ENCODE assay signal across 13 cellular contexts in genomic region chr2:173545364-173545734, GRCh38.
A peak's percentile ranks its signal among the peaks of the same experiment; 100 is the strongest.
DNase-seq lines count a peak whose midpoint lies in the region; ATAC-seq and TF ChIP-seq lines count a peak whose summit lies in the region.
"Had no signal": no experiment of that assay in that cellular context is flagged by ENCODE, and none has a peak within 500 bp of the region (broad histone marks: within the 10 kb centered on the region; RNA-seq: fewer than 3 reads in every experiment).

No MANE protein-coding gene starts in this region.

- peak; percentile 6 for DNase-seq in NOMO-1 treated with DMSO at 0.1 percent for 48 hours (lab: John Stamatoyannopoulos, UW; ENCODE audit: unreplicated experiment)
- DNase-seq in NOMO-1 (lab: John Stamatoyannopoulos, UW; ENCODE audit: unreplicated experiment in 2 of 2) = no peak
- peak in 1 of 4 donors; percentile 27 for DNase-seq in body of pancreas
- peak; percentile 81 for DNase-seq in renal cortical epithelial cell (ENCODE audit: low read depth)
- no peak for DNase-seq in cerebellar nuclear complex (lab: John Stamatoyannopoulos, UW)
- no peak for DNase-seq in effector CD8-positive, alpha-beta T cell (lab: John Stamatoyannopoulos, UW)
- DNase-seq in DMS79 treated with DMSO at 0.1 percent for 48 hours (lab: John Stamatoyannopoulos, UW) = no peak
- DNase-seq: activated T-cell treated with anti-CD3 and anti-CD28 coated beads for 4 hours, NCI-H2081 had no signal

- H3K79me2 ChIP-seq in Loucy (ENCODE audit: insufficient read depth, low read length) = no peaks in the 10 kb centered on the region

- H3K9me3 ChIP-seq in Loucy (ENCODE audit: insufficient read depth, low read depth, low read length) (no peaks in the 10 kb centered on the region), body of pancreas (no peaks in the 10 kb centered on the region)

- H3K4me3 ChIP-seq in Loucy (ENCODE audit: low read length, poor library complexity, severe bottlenecking) (peak overlapping the region; percentile 29), body of pancreas (no peak overlapping the region)

- H3F3A ChIP-seq in Loucy (ENCODE audit: low read depth) = peaks cover 15% of the 10 kb centered on the region; the same call in 1 of the 2 replicates

- peak overlapping the region; percentile 71 for H3K4me2 ChIP-seq in Loucy (ENCODE audit: low read depth, low read length, poor library complexity, severe bottlenecking)

- peak overlapping the region; percentile 44 for H3K9ac ChIP-seq in Loucy (ENCODE audit: low read depth, low read length, poor library complexity, severe bottlenecking)

- no peaks in the 10 kb centered on the region for H4K20me1 ChIP-seq in Loucy (ENCODE audit: insufficient read depth, low read length, poor library complexity, severe bottlenecking)

- peak overlapping the region; percentile 22; the same call in 1 of the 2 replicates for H2AFZ ChIP-seq in Loucy (ENCODE audit: low read length)

- no peak for TF ChIP-seq CTCF in Loucy (conservative IDR thresholded peaks at IDR 0.05; ENCODE audit: low read length)
- TF ChIP-seq CTCF in body of pancreas (IDR thresholded peaks at IDR 0.05) = no peak

- H3K27me3 ChIP-seq in Loucy (ENCODE audit: insufficient read depth, low read length, poor library complexity, severe bottlenecking) (no peaks in the 10 kb centered on the region), body of pancreas (no peaks in the 10 kb centered on the region)

- H3K36me3 ChIP-seq in Loucy (ENCODE audit: insufficient read depth, low read length) (no peaks in the 10 kb centered on the region), body of pancreas (replicated peaks in 1 of 2; ENCODE audit: insufficient read depth in 1 of 2, low read depth in 2 of 2) (no peaks in the 10 kb centered on the region)

- peak overlapping the region in 3 of 4 donors; percentile 19 to 47 (median 25) for H3K27ac ChIP-seq in body of pancreas
- H3K27ac ChIP-seq: 22Rv1 had no signal

- 53 to 64% methylated on average over 3 of the region's 3 CpGs for WGBS in body of pancreas, 2 donors

- peaks cover 40% of the 10 kb centered on the region for H3K4me1 ChIP-seq in Loucy (ENCODE audit: insufficient read depth, low read length, poor library complexity, severe bottlenecking)
- peaks cover 6% of the 10 kb centered on the region for H3K4me1 ChIP-seq in body of pancreas

- TF ChIP-seq POLR2A in body of pancreas (IDR thresholded peaks at IDR 0.05) = no peak

- no peaks in the 10 kb centered on the region for H3K9me2 ChIP-seq in Loucy (replicated peaks; ENCODE audit: low read depth, low read length)

- ATAC-seq in body of pancreas = no peak
- ATAC-seq: activated CD4-positive, CD25-positive, alpha-beta regulatory T cell treated with anti-CD3 and anti-CD28 coated beads, Interleukin-2, amount 50 U/mL, for 24 hours; esophagus mucosa had no signal

- intact Hi-C loops in body of pancreas (cut with DNase I) = no loop called here

Comparison
In these comparisons a context has a peak if more than half of its experiments do, and no peak if none do; other contexts are left out.
1. DNase-seq: peak in NOMO-1 treated with DMSO at 0.1 percent for 48 hours (single experiment) and renal cortical epithelial cell (single experiment); none in NOMO-1 (0 of 2), cerebellar nuclear complex (0 of 2), effector CD8-positive, alpha-beta T cell (single experiment) and DMS79 treated with DMSO at 0.1 percent for 48 hours (single experiment).